8 cellular contexts compared by ENCODE assay signal in genomic region chr2:97589598-97590510, GRCh38. TPM values are rescaled to one million over a fixed set of nuclear protein-coding genes. Genes with fewer than 3 reads are reported as not detected.
DNase-seq lines count a peak whose midpoint lies in the region; ATAC-seq and TF ChIP-seq lines count a peak whose summit lies in the region.
"Not testable (repeated sequence)": the region's sequence is repeated elsewhere in the genome, so short reads cannot be mapped to it uniquely, and the experiment has no call there.

Gene ANKRD36B, minus strand, starts transcription at chr2:97589877. Its CDS starts 192 bp downstream, at chr2:97589685.

- peak within 1 kb of the TSS; percentile 78 for H3K27ac ChIP-seq in CD8-positive, alpha-beta memory T cell (ENCODE audit: low read depth, low read length)
- peak within 1 kb of the TSS; percentile 68 for H3K27ac ChIP-seq in neural progenitor cell

- not testable (repeated sequence) for H3F3A ChIP-seq in neural progenitor cell (ENCODE audit: low read depth)

- peak within 1 kb of the TSS; percentile 97 to 100 (median 98) for H3K4me3 Mint-ChIP-seq in CD8-positive, alpha-beta memory T cell
- H3K4me3 Mint-ChIP-seq in neural progenitor cell: peak within 1 kb of the TSS; percentile 100

- H3K36me3 Mint-ChIP-seq in CD8-positive, alpha-beta memory T cell; neural progenitor cell: not testable (repeated sequence)

- in situ Hi-C loops in astrocyte of the cerebellum (cut with HindIII; ENCODE audit: low sequenced_read_pairs): not testable (repeated sequence)

- peak within 1 kb of the TSS; percentile 100 for H2AFZ ChIP-seq in neural progenitor cell (replicated peaks)

- not testable (repeated sequence) for H3K36me3 ChIP-seq in CD8-positive, alpha-beta memory T cell (ENCODE audit: insufficient read depth, low read length); neural progenitor cell

- H3K79me2 ChIP-seq in neural progenitor cell (ENCODE audit: low read depth): not testable (repeated sequence)

- intact Hi-C loops in Right ventricle myocardium inferior (cut with DNase I): not testable (repeated sequence)

- H3K4me1 Mint-ChIP-seq in CD8-positive, alpha-beta memory T cell: peaks cover 5 to 10% (median 10%) of the 10 kb centered on the region in 3 donors
- not testable (repeated sequence) for H3K4me1 Mint-ChIP-seq in neural progenitor cell

- CTCF ChIA-PET in CD8-positive, alpha-beta memory T cell (lab: Charles Lee): interaction anchor here (0.6 to 2.9 kb wide), 19 partner anchors 54 to 202 kb away, joined by 3 to 78 read pairs (median 4); partner anchors contain the start of genes ACTR1B, C2orf92, COX5B and ZAP70

- not testable (repeated sequence) for H3K9me3 ChIP-seq in CD8-positive, alpha-beta memory T cell (ENCODE audit: low read length); neural progenitor cell (ENCODE audit: low read depth)

- H4K20me1 ChIP-seq in neural progenitor cell (ENCODE audit: low read depth): not testable (repeated sequence)

- H3K27me3 ChIP-seq in CD8-positive, alpha-beta memory T cell (ENCODE audit: insufficient read depth, low read length, poor library complexity, severe bottlenecking); neural progenitor cell: not testable (repeated sequence)

- peak; percentile 37 to 82 (median 76) for DNase-seq in CD8-positive, alpha-beta memory T cell
- DNase-seq in T-helper 9 cell (peak; percentile 65), astrocyte of the cerebellum (ENCODE audit: low read depth) (peak; percentile 49), Right ventricle myocardium inferior (ENCODE audit: missing footprints) (peak; percentile 75), neural progenitor cell (ENCODE audit: low spot score) (peak; percentile 85)
- DNase-seq in stimulated activated CD8-positive, alpha-beta memory T cell treated with anti-CD3 and anti-CD28 coated beads, Interleukin-7, amount 100 ng/mL, for 1 hour (ENCODE audit: low read depth in 2 of 2): peak; percentile 18 to 32

- peak within 1 kb of the TSS; percentile 97 for H3K4me2 ChIP-seq in neural progenitor cell

- ATAC-seq in GM21423 (IDR thresholded peaks at IDR 0.05; ENCODE audit: unreplicated experiment): peak; percentile 58
- peak; percentile 50 for ATAC-seq in HG03521 (IDR thresholded peaks at IDR 0.05; ENCODE audit: unreplicated experiment)
- ATAC-seq in Right ventricle myocardium inferior: peak; percentile 82

- H3K9ac ChIP-seq in neural progenitor cell: not testable (repeated sequence)

- POLR2A ChIA-PET in CD8-positive, alpha-beta memory T cell (lab: Charles Lee): interaction anchor here (1.2 to 2.5 kb wide), 3 partner anchors 56 to 109 kb away, joined by 5 to 13 read pairs (median 8); partner anchors contain the start of genes ACTR1B and COX5B

- H3K4me1 ChIP-seq in CD8-positive, alpha-beta memory T cell (ENCODE audit: insufficient read depth, low read length); neural progenitor cell: not testable (repeated sequence)

- not testable (repeated sequence) for H3K9me3 Mint-ChIP-seq in CD8-positive, alpha-beta memory T cell; neural progenitor cell

- peak within 1 kb of the TSS; percentile 74 for H3K4me3 ChIP-seq in CD8-positive, alpha-beta memory T cell (ENCODE audit: low read length)
- H3K4me3 ChIP-seq in astrocyte of the cerebellum (ENCODE audit: low read depth, low read length): peak within 1 kb of the TSS; percentile 59
- H3K4me3 ChIP-seq in neural progenitor cell: peak within 1 kb of the TSS; percentile 77

- peak within 1 kb of the TSS; percentile 94 to 99 (median 98) for H3K27ac Mint-ChIP-seq in CD8-positive, alpha-beta memory T cell
- peak within 1 kb of the TSS; percentile 96 for H3K27ac Mint-ChIP-seq in neural progenitor cell

- not testable (repeated sequence) for H3K27me3 Mint-ChIP-seq in CD8-positive, alpha-beta memory T cell; neural progenitor cell (ENCODE audit: insufficient read depth, low read depth)

- not testable (repeated sequence) for TF ChIP-seq CTCF in astrocyte of the cerebellum (IDR thresholded peaks at IDR 0.05; ENCODE audit: low read depth, low read length, missing control alignments)
- peak; percentile 5 for TF ChIP-seq CTCF in neural progenitor cell (IDR thresholded peaks at IDR 0.05)

RNA-seq across cellular contexts. Expression of gene ANKRD36B, which starts in this region (rescaled TPM):
- total RNA-seq in CD8-positive, alpha-beta memory T cell: 10 to 100 TPM; 20.1 to 24.0 TPM
- 21.7 TPM for polyA plus RNA-seq in CD8-positive, alpha-beta memory T cell
- total RNA-seq in Right ventricle myocardium inferior: 3.6 TPM
- 37.7 and 61.1 TPM in 2 replicates for total RNA-seq in neural progenitor cell (ENCODE audit: low replicate concordance)

Comparison
In these comparisons a context has a peak if more than half of its experiments do, and no peak if none do; other contexts are left out.
1. Peak in every context shown above with its lines: DNase-seq, ATAC-seq, H3K4me3 ChIP-seq and H3K27ac ChIP-seq.
2. DNase-seq: peak in every context shown above with its lines; median percentile 85 in neural progenitor cell; 76 in CD8-positive, alpha-beta memory T cell; 75 in Right ventricle myocardium inferior; 65 in T-helper 9 cell; 49 in astrocyte of the cerebellum; 25 in stimulated activated CD8-positive, alpha-beta memory T cell treated with anti-CD3 and anti-CD28 coated beads, Interleukin-7, amount 100 ng/mL, for 1 hour.